ENCODE assay signal across 10 cellular contexts in genomic region chr17:45895969-45896793, GRCh38. TPM values are rescaled to one million over a fixed set of nuclear protein-coding genes. Genes with fewer than 3 reads are reported as not detected.
DNase-seq lines count a peak whose midpoint lies in the region; ATAC-seq and TF ChIP-seq lines count a peak whose summit lies in the region.
"Had no signal": no experiment of that assay in that cellular context is flagged by ENCODE, and none has a peak within 500 bp of the region (broad histone marks: within the 10 kb centered on the region; RNA-seq: fewer than 3 reads in every experiment).

No MANE protein-coding gene starts in this region.

- H3K4me1 ChIP-seq in PC-3 (ENCODE audit: insufficient read depth, low read length) (peaks cover 11% of the 10 kb centered on the region), skeletal muscle tissue (ENCODE audit: control insufficient read depth in 3 of 3, insufficient read depth in 3 of 3, low read length in 3 of 3) (peaks cover 33 to 53% (median 38%) of the 10 kb centered on the region in 3 donors), PC-9 (replicated peaks; ENCODE audit: insufficient read depth) (no peaks in the 10 kb centered on the region)

- H3K36me3 Mint-ChIP-seq in glutamatergic neuron (ENCODE audit: unreplicated experiment): no peaks in the 10 kb centered on the region

- H3K27ac Mint-ChIP-seq in glutamatergic neuron (ENCODE audit: unreplicated experiment): peak overlapping the region; percentile 96

- no peaks in the 10 kb centered on the region for H3K36me3 ChIP-seq in PC-3 (ENCODE audit: low read depth, low read length)
- no peaks in the 10 kb centered on the region for H3K36me3 ChIP-seq in skeletal muscle tissue (ENCODE audit: control insufficient read depth in 3 of 3, insufficient read depth in 3 of 3, low read length in 3 of 3)
- no peaks in the 10 kb centered on the region for H3K36me3 ChIP-seq in PC-9 (ENCODE audit: low read depth)

- H2AFZ ChIP-seq in PC-3 (ENCODE audit: low read length): peak overlapping the region; percentile 95
- H2AFZ ChIP-seq in PC-9: no peak overlapping the region

- peak overlapping the region; percentile 96 for H3K4me2 ChIP-seq in PC-3 (ENCODE audit: low read length)
- H3K4me2 ChIP-seq in PC-9: no peak overlapping the region

- H3K9ac ChIP-seq in PC-3 (ENCODE audit: low read length) (no peak overlapping the region), skeletal muscle tissue (ENCODE audit: low read depth in 1 of 3, low read length in 3 of 3) (peak overlapping the region; percentile 84 to 96 (median 85))

- no peaks in the 10 kb centered on the region for H3K79me2 ChIP-seq in PC-3 (ENCODE audit: low read length)
- H3K79me2 ChIP-seq in PC-9 (ENCODE audit: low read depth): no peaks in the 10 kb centered on the region

- H3K9me2 ChIP-seq in PC-3 (replicated peaks; ENCODE audit: low read length) (no peaks in the 10 kb centered on the region), PC-9 (ENCODE audit: insufficient read depth) (no peaks in the 10 kb centered on the region)

- H3K9me3 ChIP-seq in PC-3 (ENCODE audit: low read length) (no peaks in the 10 kb centered on the region), skeletal muscle tissue (ENCODE audit: control insufficient read depth in 3 of 3, low read length in 3 of 3) (no peaks in the 10 kb centered on the region), PC-9 (ENCODE audit: insufficient read depth, low read depth) (no peaks in the 10 kb centered on the region)

- DNase-seq in NCI-H2171 (lab: John Stamatoyannopoulos, UW): peak; percentile 50
- no peak for DNase-seq in NCI-H2171 treated with DMSO at 0.1 percent for 48 hours (lab: John Stamatoyannopoulos, UW)
- no peak for DNase-seq in PC-3
- peak; percentile 59 for DNase-seq in glutamatergic neuron
- no peak for DNase-seq in PC-9
- no peak for DNase-seq in stimulated activated CD4-positive, alpha-beta T cell treated with anti-CD3 and anti-CD28 coated beads, Interleukin-2, amount 100 ng/mL, for 48 hours
- DNase-seq: activated effector memory CD4-positive, alpha-beta T cell treated with Interleukin-2 at 50 U/mL for 16 hours; islet precursor cell had no signal

- TF ChIP-seq CTCF in PC-3 (conservative IDR thresholded peaks at IDR 0.05; ENCODE audit: low read depth, low read length) (no peak), glutamatergic neuron (IDR thresholded peaks at IDR 0.05; ENCODE audit: partially characterized antibody, unreplicated experiment) (no peak), PC-9 (conservative IDR thresholded peaks at IDR 0.05) (no peak)

- H4K20me1 ChIP-seq in PC-3 (ENCODE audit: low read length): no peaks in the 10 kb centered on the region
- 0 out of 2 replicates have a peak, but pooled peaks cover 4% of the 10 kb centered on the region for H4K20me1 ChIP-seq in PC-9 (ENCODE audit: insufficient read depth)

- no TSS peak for BruUV-seq in PC-3 (replicated peaks; lab: Mats Ljungman, UMichigan)
- no TSS peak for BruUV-seq in PC-9 (replicated peaks; lab: Mats Ljungman, UMichigan)

- H3K27ac ChIP-seq in PC-3 (ENCODE audit: low read length) (no peak overlapping the region), skeletal muscle tissue (ENCODE audit: low read depth, low read length) (peak overlapping the region; percentile 86), PC-9 (no peak overlapping the region)

- POLR2A ChIA-PET in PC-3 (lab: Charles Lee; ENCODE audit: unreplicated experiment): no interaction called here
- POLR2A ChIA-PET in PC-9 (lab: Charles Lee; ENCODE audit: unreplicated experiment): no interaction called here

- CTCF ChIA-PET in PC-3 (lab: Charles Lee) (interaction anchor here (0.5 kb wide), 1 partner anchor 256 kb away, joined by 3 read pairs; no protein-coding TSS in a partner anchor), PC-9 (lab: Charles Lee) (no interaction called here)

- H3K9me3 Mint-ChIP-seq in glutamatergic neuron (ENCODE audit: unreplicated experiment): peaks cover 8% of the 10 kb centered on the region

- H3K27me3 ChIP-seq in PC-3 (ENCODE audit: low read length) (peaks cover 17% of the 10 kb centered on the region), skeletal muscle tissue (ENCODE audit: control insufficient read depth in 3 of 3, insufficient read depth in 3 of 3, low read length in 3 of 3) (peaks cover 0 to 12% (median 0%) of the 10 kb centered on the region in 3 donors), PC-9 (ENCODE audit: insufficient read depth, low read depth) (peaks cover 57% of the 10 kb centered on the region)

- peaks cover 3% of the 10 kb centered on the region for H3K4me1 Mint-ChIP-seq in glutamatergic neuron (ENCODE audit: low read depth, unreplicated experiment)

- ATAC-seq in PC-3 (no peak), GM19035 (IDR thresholded peaks at IDR 0.05; ENCODE audit: unreplicated experiment) (no peak)

- H3F3A ChIP-seq in PC-3 (ENCODE audit: low read length, unreplicated experiment) (no peaks in the 10 kb centered on the region), PC-9 (ENCODE audit: insufficient read depth, low read depth) (no peaks in the 10 kb centered on the region)

- intact Hi-C loops in PC-3 (cut with micrococcal nuclease): no loop called here
- intact Hi-C loops in PC-9 (cut with micrococcal nuclease; ENCODE audit: unreplicated experiment): no loop called here

- H3K4me3 Mint-ChIP-seq in glutamatergic neuron (ENCODE audit: unreplicated experiment): peak overlapping the region; percentile 89

- H3K27me3 Mint-ChIP-seq in glutamatergic neuron (ENCODE audit: unreplicated experiment): peaks cover 22% of the 10 kb centered on the region

- H3K4me3 ChIP-seq in PC-3 (ENCODE audit: low read length): peak overlapping the region; percentile 81
- H3K4me3 ChIP-seq in skeletal muscle tissue (ENCODE audit: low read length in 3 of 3): peak overlapping the region; percentile 75 to 96 (median 91)
- H3K4me3 ChIP-seq in PC-9: no peak overlapping the region

RNA-seq across cellular contexts. Expression of gene MAPT, which starts 1.8 kb away (rescaled TPM):
- total RNA-seq in PC-3 (2014; rRNA removed) (2.7 and 3.6 TPM in 2 replicates), glutamatergic neuron (ENCODE audit: unreplicated experiment) (123 TPM), skeletal muscle tissue (4.7 TPM), PC-9 (2021) (0.85 and 1.0 TPM in 2 replicates)

RNA-seq across cellular contexts. Expression of gene SPPL2C, which starts 51.5 kb away (rescaled TPM):
- total RNA-seq in PC-3 (2014; rRNA removed) (not detected in 2 replicates), glutamatergic neuron (ENCODE audit: unreplicated experiment) (not detected), skeletal muscle tissue (not detected), PC-9 (2021) (not detected in 2 replicates)

Comparison
In these comparisons a context has a peak if more than half of its experiments do, and no peak if none do; other contexts are left out.
1. DNase-seq: peak in NCI-H2171 (single experiment) and glutamatergic neuron (single experiment); none in NCI-H2171 treated with DMSO at 0.1 percent for 48 hours (single experiment), PC-3 (single experiment), PC-9 (0 of 2) and stimulated activated CD4-positive, alpha-beta T cell treated with anti-CD3 and anti-CD28 coated beads, Interleukin-2, amount 100 ng/mL, for 48 hours (0 of 2).
2. RNA of gene MAPT, which starts 1.8 kb away (total RNA-seq): 123 TPM in glutamatergic neuron (single experiment); 4.7 TPM in skeletal muscle tissue (single experiment), 2.7 to 3.6 TPM in PC-3 and 0.85 to 1.0 TPM in PC-9; every median in the first group is over 10 times any median in the second.